8 cellular contexts compared by ENCODE assay signal in genomic region chr1:225882008-225882698, GRCh38. TPM values are rescaled to one million over a fixed set of nuclear protein-coding genes. Genes with fewer than 3 reads are reported as not detected.
DNase-seq lines count a peak whose midpoint lies in the region; ATAC-seq and TF ChIP-seq lines count a peak whose summit lies in the region.

TSS of gene TMEM63A (minus strand) at chr1:225882380. CDS start at chr1:225877580, 4,800 bp downstream.

- peak within 1 kb of the TSS; percentile 84 for H3K4me3 Mint-ChIP-seq in activated T-helper 2 cell treated with anti-CD3 and anti-CD28 coated beads, Interferon-gamma antibody, Interleukin-2, Interleukin-4, amounts not matched to agents 10 μg/mL and 5 μg/mL and 100 μg/mL, durations not matched to agents 14 hours and 24 hours and 36 hours (ENCODE audit: low read depth)
- H3K4me3 Mint-ChIP-seq in nephron progenitor cell, result peak within 1 kb of the TSS; percentile 88

- H3K27ac Mint-ChIP-seq in activated T-helper 2 cell treated with anti-CD3 and anti-CD28 coated beads, Interferon-gamma antibody, Interleukin-2, Interleukin-4, amounts not matched to agents 10 μg/mL and 5 μg/mL and 100 μg/mL, durations not matched to agents 14 hours and 24 hours and 36 hours, result peak within 1 kb of the TSS; percentile 71
- H3K27ac Mint-ChIP-seq in nephron progenitor cell, result no peak within 1 kb of the TSS

- no peaks in the 10 kb centered on the region for H3K9me3 Mint-ChIP-seq in activated T-helper 2 cell treated with anti-CD3 and anti-CD28 coated beads, Interferon-gamma antibody, Interleukin-2, Interleukin-4, amounts not matched to agents 10 μg/mL and 5 μg/mL and 100 μg/mL, durations not matched to agents 14 hours and 24 hours and 36 hours
- no peaks in the 10 kb centered on the region for H3K9me3 Mint-ChIP-seq in nephron progenitor cell

- no peaks in the 10 kb centered on the region for H3K27me3 ChIP-seq in stomach

- TF ChIP-seq EP300 in stomach (IDR thresholded peaks at IDR 0.05), result no peak

- peak within 1 kb of the TSS; percentile 97 for H3K4me3 ChIP-seq in fibroblast of pulmonary artery (replicated peaks; ENCODE audit: low read depth, low read length)
- H3K4me3 ChIP-seq in stomach, result peak within 1 kb of the TSS; percentile 74 to 98 (median 88)

- intact Hi-C loops in activated T-helper 2 cell treated with anti-CD3 and anti-CD28 coated beads, Interferon-gamma antibody, Interleukin-2, Interleukin-4, amounts not matched to agents 10 μg/mL and 5 μg/mL and 100 μg/mL, durations not matched to agents 14 hours and 24 hours and 36 hours (cut with micrococcal nuclease), result loop anchor here (1.0 to 5.0 kb wide), 4 partner anchors 16 to 115 kb away; partner anchors contain the start of genes PYCR2 and SDE2
- intact Hi-C loops in stomach (cut with DNase I; ENCODE audit: low total_unique reads), result no loop called here

- TF ChIP-seq POLR2A in stomach (IDR thresholded peaks at IDR 0.05), result peak in 1 of 4 donors; percentile 4

- H3K4me1 Mint-ChIP-seq in activated T-helper 2 cell treated with anti-CD3 and anti-CD28 coated beads, Interferon-gamma antibody, Interleukin-2, Interleukin-4, amounts not matched to agents 10 μg/mL and 5 μg/mL and 100 μg/mL, durations not matched to agents 14 hours and 24 hours and 36 hours (ENCODE audit: low read depth), result peaks cover 40% of the 10 kb centered on the region
- H3K4me1 Mint-ChIP-seq in nephron progenitor cell, result peaks cover 63% of the 10 kb centered on the region

- TF ChIP-seq CTCF in C4-2B (conservative IDR thresholded peaks at IDR 0.05) (peak; percentile 63), fibroblast of pulmonary artery (IDR thresholded peaks at IDR 0.05; ENCODE audit: low read length, missing control alignments) (no peak), nephron progenitor cell (IDR thresholded peaks at IDR 0.05) (peak; percentile 8), stomach (IDR thresholded peaks at IDR 0.05) (peak in 4 of 7 experiments; percentile 10 to 34 (median 24))

- ATAC-seq in GM19035 (IDR thresholded peaks at IDR 0.05; ENCODE audit: unreplicated experiment), result peak; percentile 81
- peak; percentile 71 for ATAC-seq in HG03354 (IDR thresholded peaks at IDR 0.05; ENCODE audit: poor library complexity, severe bottlenecking, unreplicated experiment)

- peaks cover 2% of the 10 kb centered on the region for H3K36me3 Mint-ChIP-seq in activated T-helper 2 cell treated with anti-CD3 and anti-CD28 coated beads, Interferon-gamma antibody, Interleukin-2, Interleukin-4, amounts not matched to agents 10 μg/mL and 5 μg/mL and 100 μg/mL, durations not matched to agents 14 hours and 24 hours and 36 hours (ENCODE audit: low read depth)
- no peaks in the 10 kb centered on the region for H3K36me3 Mint-ChIP-seq in nephron progenitor cell (ENCODE audit: low read depth)

- 0 to 3% (median 0%) methylated on average over 16 to 63 of the region's 63 CpGs for WGBS in stomach, 5 donors

- H3K27me3 Mint-ChIP-seq in activated T-helper 2 cell treated with anti-CD3 and anti-CD28 coated beads, Interferon-gamma antibody, Interleukin-2, Interleukin-4, amounts not matched to agents 10 μg/mL and 5 μg/mL and 100 μg/mL, durations not matched to agents 14 hours and 24 hours and 36 hours (ENCODE audit: low read depth), result peaks cover 14% of the 10 kb centered on the region
- peaks cover 20% of the 10 kb centered on the region for H3K27me3 Mint-ChIP-seq in nephron progenitor cell (ENCODE audit: low read depth, poor library complexity)

- H3K27ac ChIP-seq in C4-2B, result peak within 1 kb of the TSS; percentile 86
- H3K27ac ChIP-seq in stomach, result peak within 1 kb of the TSS; percentile 92 to 96 (median 95)

- peaks cover 0 to 5% (median 3%) of the 10 kb centered on the region in 4 donors for H3K36me3 ChIP-seq in stomach

- H3K9me3 ChIP-seq in stomach, result no peaks in the 10 kb centered on the region

- H3K4me1 ChIP-seq in stomach, result peaks cover 47 to 74% (median 53%) of the 10 kb centered on the region in 4 donors

- DNase-seq in RPMI7951 (ENCODE audit: low read depth) (peak; percentile 81), fibroblast of pulmonary artery (ENCODE audit: low read depth) (peak; percentile 88), nephron progenitor cell (peak; percentile 94), stomach (peak; percentile 94)
- peak; percentile 82 for DNase-seq in activated T-helper 2 cell treated with anti-CD3 and anti-CD28 coated beads, Interferon-gamma antibody, Interleukin-2, Interleukin-4, amounts not matched to agents 10 μg/mL and 5 μg/mL and 100 μg/mL, durations not matched to agents 14 hours and 24 hours and 36 hours (ENCODE audit: low spot score)

RNA-seq across cellular contexts. Expression of gene TMEM63A, which starts in this region (rescaled TPM):
- 7.6 and 8.2 TPM in 2 replicates for total RNA-seq in RPMI7951 (2014; rRNA removed; shearing (Covaris generic))
- total RNA-seq in activated T-helper 2 cell treated with anti-CD3 and anti-CD28 coated beads, Interferon-gamma antibody, Interleukin-2, Interleukin-4, amounts not matched to agents 10 μg/mL and 5 μg/mL and 100 μg/mL, durations not matched to agents 14 hours and 24 hours and 36 hours, result 32.5 and 33.5 TPM in 2 replicates
- total RNA-seq in stomach, result 100 to 1,000 TPM in 3 of 5 donors, 10 to 100 TPM in 2; 82.6 to 208 (median 101) TPM
- polyA plus RNA-seq in stomach, result 10 to 100 TPM in 2 of 3 donors, 1 to 10 TPM in 1; 5.3 to 25.7 (median 22.8) TPM

Comparison
In these comparisons a context has a peak if more than half of its experiments do, and no peak if none do; other contexts are left out.
1. Peak in every context shown above with its lines: DNase-seq, ATAC-seq, H3K4me3 ChIP-seq and H3K27ac ChIP-seq.